ENCODE assay signal across 8 cellular contexts in the genomic region with DNA sequence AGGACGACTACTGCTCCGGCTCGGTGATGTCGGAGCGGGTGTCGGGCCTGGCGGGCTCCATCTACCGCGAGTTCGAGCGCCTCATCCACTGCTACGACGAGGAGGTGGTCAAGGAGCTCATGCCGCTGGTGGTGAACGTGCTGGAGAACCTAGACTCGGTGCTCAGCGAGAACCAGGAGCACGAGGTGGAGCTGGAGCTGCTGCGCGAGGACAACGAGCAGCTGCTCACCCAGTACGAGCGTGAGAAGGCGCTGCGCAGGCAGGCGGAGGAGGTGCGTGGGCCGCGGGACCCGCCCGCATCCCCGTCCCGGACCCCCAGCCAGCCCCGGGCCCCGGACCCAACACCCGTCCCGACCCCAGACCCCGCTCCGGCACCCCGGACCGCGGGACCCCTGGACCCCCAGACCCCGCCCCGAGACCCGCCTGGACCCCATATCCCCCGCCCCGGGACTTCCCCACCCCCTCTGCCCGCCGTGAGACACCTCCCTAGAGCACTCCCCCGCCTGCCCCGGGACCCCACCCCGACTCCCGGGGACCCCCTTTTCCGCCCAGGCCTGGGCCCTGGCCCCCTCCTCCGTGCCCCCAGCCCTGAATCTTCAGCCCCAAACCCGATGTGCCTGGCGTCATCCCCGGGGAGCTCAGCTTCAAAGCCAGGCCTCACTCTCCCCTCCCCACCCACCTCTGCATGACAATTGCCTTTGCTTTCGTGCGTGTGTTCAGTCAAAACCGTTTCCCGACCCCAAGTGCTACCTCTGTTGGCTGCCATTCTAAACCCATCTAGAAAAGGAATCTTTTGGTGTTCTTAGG. TPM values are rescaled to one million over a fixed set of nuclear protein-coding genes. Genes with fewer than 3 reads are reported as not detected.
DNase-seq lines count a peak whose midpoint lies in the region; ATAC-seq, FAIRE-seq and TF ChIP-seq lines count a peak whose summit lies in the region.

No MANE protein-coding gene starts in this region.

- no peak for TF ChIP-seq EP300 in A549 (IDR thresholded peaks at IDR 0.05)

- H3K9me3 ChIP-seq in A549 (no peaks in the 10 kb centered on the region), WERI-Rb-1 (ENCODE audit: severe bottlenecking) (no peaks in the 10 kb centered on the region), liver (ENCODE audit: control insufficient read depth in 4 of 4, low read length in 3 of 4) (no peaks in the 10 kb centered on the region)

- no peak for TF ChIP-seq POLR2A in A549 (IDR thresholded peaks at IDR 0.05; ENCODE audit: low read length)

- H3K27me3 ChIP-seq in WERI-Rb-1 (ENCODE audit: insufficient read depth, low read depth, severe bottlenecking) (no peaks in the 10 kb centered on the region), liver (ENCODE audit: control insufficient read depth in 4 of 4, insufficient read depth in 4 of 4, low read length in 3 of 4) (no peaks in the 10 kb centered on the region)

- peak overlapping the region; percentile 40 to 82 for H3K9ac ChIP-seq in liver (ENCODE audit: low read depth in 1 of 2, low read length in 2 of 2)

- POLR2A ChIA-PET in A549 (lab: Yijun Ruan, JAX) = interaction anchor here (0.7 to 4.3 kb wide), 18 partner anchors 15 to 214 kb away, joined by 3 to 44 read pairs (median 4); a partner anchor contains a TSS

- TF ChIP-seq RAD21 in A549 (conservative IDR thresholded peaks at IDR 0.05 in 1 of 2, IDR thresholded peaks at IDR 0.05 in 1 of 2) = no peak
- no peak for TF ChIP-seq RAD21 in liver (IDR thresholded peaks at IDR 0.05)

- DNase-seq in A549 (ENCODE audit: low read depth in 1 of 2, low spot score in 1 of 2) (no peak), WERI-Rb-1 (no peak), chondrocyte (ENCODE audit: low spot score) (no peak), globus pallidus (ENCODE audit: low spot score) (no peak)
- DNase-seq in stimulated activated CD8-positive, alpha-beta memory T cell treated with anti-CD3 and anti-CD28 coated beads, Interleukin-12 subunit alpha, Interleukin-12 subunit beta, amount 100 ng/mL, for 4 hours (ENCODE audit: low read depth) = peak; percentile 40

- H3K27me3 Mint-ChIP-seq in chondrocyte (ENCODE audit: low read depth) = no peaks in the 10 kb centered on the region

- H3K27ac ChIP-seq in A549 = peak overlapping the region; percentile 93 to 96
- H3K27ac ChIP-seq in WERI-Rb-1 = peak overlapping the region; percentile 92
- peak overlapping the region; percentile 77 to 85 for H3K27ac ChIP-seq in liver (ENCODE audit: low read depth in 1 of 2, low read length in 2 of 2)

- ATAC-seq in A549 = peak; percentile 42 to 60
- ATAC-seq in GM19023 (IDR thresholded peaks at IDR 0.05; ENCODE audit: unreplicated experiment) = peak; percentile 16
- peak; percentile 23 for ATAC-seq in HG03354 (IDR thresholded peaks at IDR 0.05; ENCODE audit: poor library complexity, severe bottlenecking, unreplicated experiment)

- H3K4me1 ChIP-seq in A549 (peaks cover 14% of the 10 kb centered on the region; the same call in 1 of the 3 replicates), liver (ENCODE audit: control insufficient read depth in 4 of 4, insufficient read depth in 4 of 4, low read length in 3 of 4) (peaks cover 6 to 23% (median 13%) of the 10 kb centered on the region in 4 donors)

- H3K9me3 Mint-ChIP-seq in chondrocyte (ENCODE audit: low read depth) = no peaks in the 10 kb centered on the region

- FAIRE-seq in A549 (lab: Jason Lieb, UNC) = no peak

- H3K4me3 ChIP-seq in A549 (peak overlapping the region; percentile 89), WERI-Rb-1 (ENCODE audit: low read depth, low read length) (peak overlapping the region; percentile 83), liver (ENCODE audit: low read depth in 1 of 3, low read length in 3 of 3) (peak overlapping the region; percentile 88 to 98 (median 91))

- H3K36me3 ChIP-seq in WERI-Rb-1 = peaks cover 31% of the 10 kb centered on the region
- peaks cover 0 to 5% (median 4%) of the 10 kb centered on the region in 4 donors for H3K36me3 ChIP-seq in liver (ENCODE audit: control insufficient read depth in 4 of 4, insufficient read depth in 3 of 4, low read depth in 1 of 4, low read length in 3 of 4)

- H3K4me3 Mint-ChIP-seq in chondrocyte (ENCODE audit: unreplicated experiment) = peak overlapping the region; percentile 96

- H3K4me1 Mint-ChIP-seq in chondrocyte (ENCODE audit: low read depth) = peaks cover 39% of the 10 kb centered on the region

- TF ChIP-seq CTCF in A549 (IDR thresholded peaks at IDR 0.05) = no peak
- TF ChIP-seq CTCF in WERI-Rb-1 (IDR thresholded peaks at IDR 0.05; ENCODE audit: low read depth, low read length) = no peak
- TF ChIP-seq CTCF in chondrocyte (IDR thresholded peaks at IDR 0.05) = no peak
- TF ChIP-seq CTCF in liver (IDR thresholded peaks at IDR 0.05; ENCODE audit: low read depth, low read length, missing input control) = no peak

- 3% methylated on average over 27 of the region's 62 CpGs for WGBS in A549 (ENCODE audit: missing lambda C conversion rate)
- 2% methylated on average over 62 of the region's 62 CpGs for WGBS in liver

- peak overlapping the region; percentile 96 for H3K27ac Mint-ChIP-seq in chondrocyte (ENCODE audit: unreplicated experiment)

- H3K36me3 Mint-ChIP-seq in chondrocyte (ENCODE audit: low read depth) = peaks cover 2% of the 10 kb centered on the region

- CTCF ChIA-PET in A549 (lab: Yijun Ruan, JAX) = interaction anchor here (0.6 to 5.3 kb wide), 49 partner anchors 9 to 260 kb away, joined by 3 to 72 read pairs (median 4); a partner anchor contains a TSS

- H3K4me2 ChIP-seq in A549 = peak overlapping the region; percentile 98

TF ChIP-seq in A549, 52 proteins besides CTCF, POLR2A, EP300 and RAD21:
- TF ChIP-seq PHF8 (IDR thresholded peaks at IDR 0.05; ENCODE audit: borderline replicate concordance, low read depth) = peak; percentile 15
- no peak for TF ChIP-seq JUNB (IDR thresholded peaks at IDR 0.05)
- TF ChIP-seq FOXS1 (CRISPR knock-in tag; IDR thresholded peaks at IDR 0.05) = no peak
- no peak for TF ChIP-seq NR3C1 (IDR thresholded peaks at IDR 0.05)
- TF ChIP-seq MYC (IDR thresholded peaks at IDR 0.05; ENCODE audit: borderline replicate concordance, low read length) = 0 out of 2 replicates have a peak, but pooled peaks have one; percentile 14
- no peak for TF ChIP-seq SMC3 (IDR thresholded peaks at IDR 0.05)
- TF ChIP-seq HOXA7 (CRISPR knock-in tag; IDR thresholded peaks at IDR 0.05) = no peak
- TF ChIP-seq, protein P1, sequence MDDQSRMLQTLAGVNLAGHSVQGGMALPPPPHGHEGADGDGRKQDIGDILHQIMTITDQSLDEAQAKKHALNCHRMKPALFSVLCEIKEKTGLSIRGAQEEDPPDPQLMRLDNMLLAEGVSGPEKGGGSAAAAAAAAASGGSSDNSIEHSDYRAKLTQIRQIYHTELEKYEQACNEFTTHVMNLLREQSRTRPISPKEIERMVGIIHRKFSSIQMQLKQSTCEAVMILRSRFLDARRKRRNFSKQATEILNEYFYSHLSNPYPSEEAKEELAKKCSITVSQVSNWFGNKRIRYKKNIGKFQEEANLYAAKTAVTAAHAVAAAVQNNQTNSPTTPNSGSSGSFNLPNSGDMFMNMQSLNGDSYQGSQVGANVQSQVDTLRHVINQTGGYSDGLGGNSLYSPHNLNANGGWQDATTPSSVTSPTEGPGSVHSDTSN (IDR thresholded peaks at IDR 0.05) = no peak
- no peak for TF ChIP-seq EHF (CRISPR knock-in tag; IDR thresholded peaks at IDR 0.05)
- no peak for TF ChIP-seq JUN (IDR thresholded peaks at IDR 0.05)

TF ChIP-seq in liver, 16 proteins besides CTCF, POLR2A, EP300 and RAD21:
- TF ChIP-seq NR2F2 (IDR thresholded peaks at IDR 0.05) = no peak
- TF ChIP-seq JUND (IDR thresholded peaks at IDR 0.05) = no peak

RNA-seq across cellular contexts. Expression of a gene that starts 0.6 kb away (rescaled TPM):
- 12.0 and 13.4 TPM in 2 replicates for polyA plus RNA-seq in A549 (2011; rRNA removed)
- 25.1 and 30.1 TPM in 2 replicates for polyA plus RNA-seq in A549 (2012; cell fraction: cytosol; rRNA removed)
- polyA plus RNA-seq in A549 (2012; cell fraction: nucleus; rRNA removed) = 244 and 330 TPM in 2 replicates
- 48.2 to 55.1 TPM (median 53.3 TPM) in 3 replicates for polyA plus RNA-seq in A549 (2017; fragmentation: RNase III; extraction: RNeasy Plus Mini Kit Qiagen cat#74134 plus additional on column Dnase treatment)
- 16.5 and 17.9 TPM in 2 replicates for polyA minus RNA-seq in A549 (2011; rRNA and poly(A)+ RNA removed)
- 53.8 to 66.0 TPM (median 56.4 TPM) in 3 replicates for total RNA-seq in chondrocyte
- 10 to 100 TPM; 10.1 to 43.0 TPM for total RNA-seq in liver
- 1 to 10 TPM; 4.1 to 8.5 TPM for polyA plus RNA-seq in liver

RNA-seq across cellular contexts. Expression of a gene that starts 28.5 kb away (rescaled TPM):
- polyA plus RNA-seq in A549 (2011; rRNA removed) (91.6 and 97.6 TPM in 2 replicates), A549 (2017; fragmentation: RNase III; extraction: RNeasy Plus Mini Kit Qiagen cat#74134 plus additional on column Dnase treatment) (139 to 156 TPM (median 150 TPM) in 3 replicates), liver (10 to 100 TPM in 1 of 2 donors, 1 to 10 TPM in 1; 7.4 to 25.8 TPM)
- polyA plus RNA-seq in A549 (2012; cell fraction: cytosol; rRNA removed) = 85.5 and 90.9 TPM in 2 replicates
- polyA plus RNA-seq in A549 (2012; cell fraction: nucleus; rRNA removed) = 56.5 and 60.3 TPM in 2 replicates
- 47.2 and 50.9 TPM in 2 replicates for polyA minus RNA-seq in A549 (2011; rRNA and poly(A)+ RNA removed)
- total RNA-seq in chondrocyte (59.2 to 65.9 TPM (median 63.0 TPM) in 3 replicates), liver (10 to 100 TPM; 31.0 to 32.6 TPM)
